ENCODE assay signal across 2 cellular contexts in the genomic region with DNA sequence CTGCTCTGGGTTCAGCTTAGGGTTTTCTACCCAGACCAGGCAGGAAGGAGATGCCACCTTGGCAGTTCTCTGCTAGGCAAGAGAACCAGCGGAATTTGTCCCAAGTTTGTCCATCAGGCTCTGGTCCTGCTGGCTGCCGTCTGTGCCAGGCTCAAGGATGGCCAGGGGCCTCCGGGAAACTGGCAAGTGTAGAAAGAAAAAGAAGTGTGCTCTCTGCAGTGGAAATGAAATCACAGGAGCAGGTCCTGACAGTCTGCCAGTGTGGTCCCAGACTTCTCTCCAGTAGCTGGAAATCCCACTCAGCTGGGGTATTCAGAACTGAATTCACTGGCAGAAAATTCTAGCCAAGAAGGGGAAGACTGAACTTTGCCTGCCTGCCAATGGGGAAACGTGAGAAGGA.
TF ChIP-seq lines count a peak whose summit lies in the region.

No MANE protein-coding gene starts in this region.

TF ChIP-seq in SK-N-SH, 30 proteins besides CTCF, POLR2A, EP300 and RAD21 (continued from another document):
- no peak for TF ChIP-seq SIN3A (IDR thresholded peaks at IDR 0.05; ENCODE audit: borderline replicate concordance, low read depth, low read length)
- TF ChIP-seq RFX5 (IDR thresholded peaks at IDR 0.05; ENCODE audit: low read length) = no peak
- TF ChIP-seq FOXM1 (IDR thresholded peaks at IDR 0.05; ENCODE audit: low read depth) = no peak
- TF ChIP-seq GATA2 (CRISPR knock-in tag; IDR thresholded peaks at IDR 0.05) = no peak
- TF ChIP-seq, protein P1, sequence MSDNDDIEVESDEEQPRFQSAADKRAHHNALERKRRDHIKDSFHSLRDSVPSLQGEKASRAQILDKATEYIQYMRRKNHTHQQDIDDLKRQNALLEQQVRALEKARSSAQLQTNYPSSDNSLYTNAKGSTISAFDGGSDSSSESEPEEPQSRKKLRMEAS (IDR thresholded peaks at IDR 0.05; ENCODE audit: low read depth) = no peak
- TF ChIP-seq NFIC (IDR thresholded peaks at IDR 0.05; ENCODE audit: borderline replicate concordance) = no peak
- no peak for TF ChIP-seq RCOR1 (IDR thresholded peaks at IDR 0.05; ENCODE audit: low read length)
- TF ChIP-seq, protein P2, sequence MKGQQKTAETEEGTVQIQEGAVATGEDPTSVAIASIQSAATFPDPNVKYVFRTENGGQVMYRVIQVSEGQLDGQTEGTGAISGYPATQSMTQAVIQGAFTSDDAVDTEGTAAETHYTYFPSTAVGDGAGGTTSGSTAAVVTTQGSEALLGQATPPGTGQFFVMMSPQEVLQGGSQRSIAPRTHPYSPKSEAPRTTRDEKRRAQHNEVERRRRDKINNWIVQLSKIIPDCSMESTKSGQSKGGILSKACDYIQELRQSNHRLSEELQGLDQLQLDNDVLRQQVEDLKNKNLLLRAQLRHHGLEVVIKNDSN (IDR thresholded peaks at IDR 0.05; ENCODE audit: borderline replicate concordance, low read depth) = no peak
- TF ChIP-seq TEAD4 (IDR thresholded peaks at IDR 0.05; ENCODE audit: borderline replicate concordance, insufficient read depth) = no peak
- no peak for TF ChIP-seq TAF1 (IDR thresholded peaks at IDR 0.05; ENCODE audit: borderline replicate concordance, low read depth, low read length)
- TF ChIP-seq, protein P3, sequence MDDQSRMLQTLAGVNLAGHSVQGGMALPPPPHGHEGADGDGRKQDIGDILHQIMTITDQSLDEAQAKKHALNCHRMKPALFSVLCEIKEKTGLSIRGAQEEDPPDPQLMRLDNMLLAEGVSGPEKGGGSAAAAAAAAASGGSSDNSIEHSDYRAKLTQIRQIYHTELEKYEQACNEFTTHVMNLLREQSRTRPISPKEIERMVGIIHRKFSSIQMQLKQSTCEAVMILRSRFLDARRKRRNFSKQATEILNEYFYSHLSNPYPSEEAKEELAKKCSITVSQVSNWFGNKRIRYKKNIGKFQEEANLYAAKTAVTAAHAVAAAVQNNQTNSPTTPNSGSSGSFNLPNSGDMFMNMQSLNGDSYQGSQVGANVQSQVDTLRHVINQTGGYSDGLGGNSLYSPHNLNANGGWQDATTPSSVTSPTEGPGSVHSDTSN (IDR thresholded peaks at IDR 0.05) = no peak
- no peak for TF ChIP-seq YY1 (IDR thresholded peaks at IDR 0.05; ENCODE audit: low read depth)
- no peak for TF ChIP-seq POLR2AphosphoS5 (IDR thresholded peaks at IDR 0.05; ENCODE audit: low read depth, low read length)

TF ChIP-seq in SK-N-SH treated with all-trans-retinoic acid at 6 μM for 48 hours, 23 proteins besides CTCF, POLR2A, EP300 and RAD21 (continued from another document):
- TF ChIP-seq, protein P4, sequence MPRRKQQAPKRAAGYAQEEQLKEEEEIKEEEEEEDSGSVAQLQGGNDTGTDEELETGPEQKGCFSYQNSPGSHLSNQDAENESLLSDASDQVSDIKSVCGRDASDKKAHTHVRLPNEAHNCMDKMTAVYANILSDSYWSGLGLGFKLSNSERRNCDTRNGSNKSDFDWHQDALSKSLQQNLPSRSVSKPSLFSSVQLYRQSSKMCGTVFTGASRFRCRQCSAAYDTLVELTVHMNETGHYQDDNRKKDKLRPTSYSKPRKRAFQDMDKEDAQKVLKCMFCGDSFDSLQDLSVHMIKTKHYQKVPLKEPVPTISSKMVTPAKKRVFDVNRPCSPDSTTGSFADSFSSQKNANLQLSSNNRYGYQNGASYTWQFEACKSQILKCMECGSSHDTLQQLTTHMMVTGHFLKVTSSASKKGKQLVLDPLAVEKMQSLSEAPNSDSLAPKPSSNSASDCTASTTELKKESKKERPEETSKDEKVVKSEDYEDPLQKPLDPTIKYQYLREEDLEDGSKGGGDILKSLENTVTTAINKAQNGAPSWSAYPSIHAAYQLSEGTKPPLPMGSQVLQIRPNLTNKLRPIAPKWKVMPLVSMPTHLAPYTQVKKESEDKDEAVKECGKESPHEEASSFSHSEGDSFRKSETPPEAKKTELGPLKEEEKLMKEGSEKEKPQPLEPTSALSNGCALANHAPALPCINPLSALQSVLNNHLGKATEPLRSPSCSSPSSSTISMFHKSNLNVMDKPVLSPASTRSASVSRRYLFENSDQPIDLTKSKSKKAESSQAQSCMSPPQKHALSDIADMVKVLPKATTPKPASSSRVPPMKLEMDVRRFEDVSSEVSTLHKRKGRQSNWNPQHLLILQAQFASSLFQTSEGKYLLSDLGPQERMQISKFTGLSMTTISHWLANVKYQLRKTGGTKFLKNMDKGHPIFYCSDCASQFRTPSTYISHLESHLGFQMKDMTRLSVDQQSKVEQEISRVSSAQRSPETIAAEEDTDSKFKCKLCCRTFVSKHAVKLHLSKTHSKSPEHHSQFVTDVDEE (CRISPR knock-in tag; IDR thresholded peaks at IDR 0.05) = no peak
- TF ChIP-seq ARNTL (CRISPR knock-in tag; IDR thresholded peaks at IDR 0.05; ENCODE audit: borderline replicate concordance, low read depth) (no peak), CSDC2 (CRISPR knock-in tag; IDR thresholded peaks at IDR 0.05) (no peak)
